In genomic region chr4:107148922-107149321, GRCh38 we compare ENCODE assay signal across 21 cellular contexts.
DNase-seq lines count a peak whose midpoint lies in the region; ATAC-seq and TF ChIP-seq lines count a peak whose summit lies in the region.
"Had no signal": no experiment of that assay in that cellular context is flagged by ENCODE, and none has a peak within 500 bp of the region (broad histone marks: within the 10 kb centered on the region; RNA-seq: fewer than 3 reads in every experiment).

No MANE protein-coding gene starts in this region.

- WGBS in endodermal cell (ENCODE audit: insufficient coverage in 1 of 2, insufficient read length in 1 of 2), 2 experiments, result 96% methylated on average over 1 of the region's 1 CpG; no CpG with 5 or more reads in 1 of the 2 experiments

- peaks cover 7% of the 10 kb centered on the region for H3K9me3 ChIP-seq in endodermal cell (ENCODE audit: control insufficient read depth, low read length)
- H3K9me3 ChIP-seq: psoas muscle, uterus had no signal

- no peak overlapping the region for H3K4me3 ChIP-seq in endodermal cell (ENCODE audit: low read length)
- H3K4me3 ChIP-seq: psoas muscle, uterus had no signal

- H3K9ac ChIP-seq in endodermal cell (ENCODE audit: extremely low read depth, low read length, poor library complexity, severe bottlenecking), result peak overlapping the region; percentile 4

- H3K27ac Mint-ChIP-seq in endodermal cell (no peak overlapping the region), osteocyte (ENCODE audit: unreplicated experiment) (peak overlapping the region; percentile 88)
- H3K27ac Mint-ChIP-seq: activated CD4-positive, alpha-beta T cell treated with anti-CD3 and anti-CD28 coated beads, Interleukin-2, amount 10 ng/mL, durations not matched to agents 7 days and 5 days; stimulated activated naive CD8-positive, alpha-beta T cell treated with anti-CD3 and anti-CD28 coated beads, Interleukin-15, Interleukin-2, amounts not matched to agents 100 ng/mL and 50 ng/mL, for 24 hours had no signal

- H3K36me3 ChIP-seq in endodermal cell (ENCODE audit: control insufficient read depth, insufficient read depth, low read length), result no peaks in the 10 kb centered on the region
- H3K36me3 ChIP-seq: uterus had no signal

- H3K4me3 Mint-ChIP-seq in endodermal cell (no peak overlapping the region), osteocyte (ENCODE audit: unreplicated experiment) (no peak overlapping the region)
- H3K4me3 Mint-ChIP-seq: activated CD4-positive, alpha-beta T cell treated with anti-CD3 and anti-CD28 coated beads, Interleukin-2, amount 10 ng/mL, durations not matched to agents 7 days and 5 days; activated T-cell treated with anti-CD3 and anti-CD28 coated beads, Interleukin-2, amount 50 U/mL, for 4 hours; stimulated activated naive CD8-positive, alpha-beta T cell treated with anti-CD3 and anti-CD28 coated beads, Interleukin-15, Interleukin-2, amounts not matched to agents 100 ng/mL and 50 ng/mL, for 24 hours had no signal

- H3K9me3 Mint-ChIP-seq in endodermal cell (peaks cover 2% of the 10 kb centered on the region), osteocyte (ENCODE audit: unreplicated experiment) (no peaks in the 10 kb centered on the region)
- H3K9me3 Mint-ChIP-seq: activated CD4-positive, alpha-beta T cell treated with anti-CD3 and anti-CD28 coated beads, Interleukin-2, amount 10 ng/mL, durations not matched to agents 7 days and 5 days; activated T-cell treated with anti-CD3 and anti-CD28 coated beads, Interleukin-2, amount 50 U/mL, for 4 hours; stimulated activated naive CD8-positive, alpha-beta T cell treated with anti-CD3 and anti-CD28 coated beads, Interleukin-15, Interleukin-2, amounts not matched to agents 100 ng/mL and 50 ng/mL, for 24 hours had no signal

- no peaks in the 10 kb centered on the region for H3K27me3 Mint-ChIP-seq in endodermal cell (ENCODE audit: insufficient read depth)
- no peaks in the 10 kb centered on the region for H3K27me3 Mint-ChIP-seq in osteocyte (ENCODE audit: unreplicated experiment)
- H3K27me3 Mint-ChIP-seq: activated CD4-positive, alpha-beta T cell treated with anti-CD3 and anti-CD28 coated beads, Interleukin-2, amount 10 ng/mL, durations not matched to agents 7 days and 5 days; stimulated activated naive CD8-positive, alpha-beta T cell treated with anti-CD3 and anti-CD28 coated beads, Interleukin-15, Interleukin-2, amounts not matched to agents 100 ng/mL and 50 ng/mL, for 24 hours had no signal

- ATAC-seq in GM18511 (IDR thresholded peaks at IDR 0.05; ENCODE audit: unreplicated experiment), result no peak
- ATAC-seq: activated T-cell treated with anti-CD3 and anti-CD28 coated beads, Interleukin-2, amount 50 U/mL, for 4 hours had no signal

- H3K36me3 Mint-ChIP-seq in endodermal cell (ENCODE audit: low read depth), result no peaks in the 10 kb centered on the region
- no peaks in the 10 kb centered on the region for H3K36me3 Mint-ChIP-seq in osteocyte (ENCODE audit: unreplicated experiment)

- H3K27ac ChIP-seq in endodermal cell (ENCODE audit: low read depth, low read length), result no peak overlapping the region
- H3K27ac ChIP-seq: psoas muscle, uterus had no signal

- H3K4me1 ChIP-seq in endodermal cell (ENCODE audit: control insufficient read depth, insufficient read depth, low read length), result peaks cover 6% of the 10 kb centered on the region
- H3K4me1 ChIP-seq: psoas muscle, uterus had no signal

- H3K4me1 Mint-ChIP-seq in endodermal cell (peaks cover 27% of the 10 kb centered on the region), osteocyte (ENCODE audit: unreplicated experiment) (peaks cover 73% of the 10 kb centered on the region)
- H3K4me1 Mint-ChIP-seq: activated CD4-positive, alpha-beta T cell treated with anti-CD3 and anti-CD28 coated beads, Interleukin-2, amount 10 ng/mL, durations not matched to agents 7 days and 5 days had no signal

- no peaks in the 10 kb centered on the region for H3K27me3 ChIP-seq in endodermal cell (ENCODE audit: control insufficient read depth, insufficient read depth, low read length, poor library complexity, severe bottlenecking)
- H3K27me3 ChIP-seq: uterus had no signal

- TF ChIP-seq CTCF in endodermal cell (conservative IDR thresholded peaks at IDR 0.05) (no peak), osteocyte (IDR thresholded peaks at IDR 0.05) (no peak)

- DNase-seq in HT1080 (ENCODE audit: low read depth), result peak; percentile 15
- peak; percentile 71 to 73 for DNase-seq in SHP77 (lab: John Stamatoyannopoulos, UW)
- DNase-seq in endodermal cell, result no peak
- no peak for DNase-seq in osteocyte (ENCODE audit: extremely low spot score, unreplicated experiment)
- DNase-seq in EL, result no peak
- DNase-seq in HuH-7.5 (ENCODE audit: low spot score), result no peak
- DNase-seq in NCI-H82 (lab: John Stamatoyannopoulos, UW), result no peak
- DNase-seq: activated CD4-positive, alpha-beta T cell treated with anti-CD3 and anti-CD28 coated beads, Interleukin-2, amount 10 ng/mL, durations not matched to agents 7 days and 5 days; activated gamma-delta T cell treated with Interleukin-2 at 50 U/mL for 16 hours; activated T-cell treated with anti-CD3 and anti-CD28 coated beads, Interleukin-2, amount 50 U/mL, for 4 hours; C1 segment of cervical spinal cord; COR-L47; DND-41; GOT3; mammary epithelial cell; NCI-H1694; psoas muscle; SIG-M5; uterus had no signal

Comparison
In these comparisons a context has a peak if more than half of its experiments do, and no peak if none do; other contexts are left out.
1. DNase-seq: peak in HT1080 (single experiment) and SHP77 (2 of 2); none in endodermal cell (single experiment), osteocyte (single experiment), EL (single experiment), HuH-7.5 (single experiment) and NCI-H82 (single experiment).